34 cellular contexts compared by ENCODE assay signal in the genomic region with DNA sequence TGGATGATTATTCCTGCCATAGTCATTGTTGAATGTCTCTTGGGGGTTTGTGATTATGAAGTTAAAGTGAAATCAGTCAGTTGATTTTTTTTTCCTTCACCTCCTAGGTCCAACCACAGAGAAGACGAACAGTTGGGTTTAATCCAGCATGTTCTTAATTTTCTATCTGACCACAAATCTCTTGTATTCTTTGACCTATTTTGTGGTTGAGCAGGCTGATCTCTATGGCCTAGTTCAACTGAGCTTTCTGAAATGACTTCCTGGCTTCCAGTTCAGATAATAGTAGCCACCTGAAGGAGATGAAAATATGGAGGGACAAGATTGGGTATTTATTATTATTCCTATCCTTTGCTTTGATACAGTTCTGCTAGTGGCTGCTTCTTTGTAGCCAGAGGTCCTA. TPM values are rescaled to one million over a fixed set of nuclear protein-coding genes. Genes with fewer than 3 reads are reported as not detected.
"Had no signal": no experiment of that assay in that cellular context is flagged by ENCODE, and none has a peak within 500 bp of the region (broad histone marks: within the 10 kb centered on the region; RNA-seq: fewer than 3 reads in every experiment).

No MANE protein-coding gene starts in this region.

- H3K9me3 Mint-ChIP-seq: type B pancreatic cell had no signal

- H3K4me2 ChIP-seq: smooth muscle cell had no signal

- H3K36me3 Mint-ChIP-seq: mesothelial cell of epicardium; naive B cell; natural killer cell treated with Interleukin-12 subunit alpha and Interleukin-12 subunit beta and Interleukin-15 and Interleukin-18, amount 100 ng/mL, for 72 hours; stimulated activated memory B cell treated with anti-CD40 and anti-IgM and Interleukin-4, amounts not matched to agents 10 μg/mL and 1 μg/mL and 100 μg/mL, for 72 hours; type B pancreatic cell had no signal

- ATAC-seq: natural killer cell treated with Interleukin-12 subunit alpha and Interleukin-12 subunit beta and Interleukin-15 and Interleukin-18, amount 100 ng/mL, for 72 hours; right lobe of liver; stimulated activated memory B cell treated with anti-CD40 and anti-IgM and Interleukin-4, amounts not matched to agents 10 μg/mL and 1 μg/mL and 100 μg/mL, for 72 hours; stimulated activated naive CD8-positive, alpha-beta T cell treated with anti-CD3 and anti-CD28 coated beads, Interleukin-15, amount 100 ng/mL, for 72 hours had no signal

- H3K9me3 ChIP-seq: ovary, right atrium auricular region, right lobe of liver, tibial nerve, uterus had no signal

- H3K27ac Mint-ChIP-seq: mesothelial cell of epicardium; naive B cell; natural killer cell treated with Interleukin-12 subunit alpha and Interleukin-12 subunit beta and Interleukin-15 and Interleukin-18, amount 100 ng/mL, for 72 hours; progenitor cell of endocrine pancreas; stimulated activated memory B cell treated with anti-CD40 and anti-IgM and Interleukin-4, amounts not matched to agents 10 μg/mL and 1 μg/mL and 100 μg/mL, for 72 hours; stimulated activated naive CD8-positive, alpha-beta T cell treated with anti-CD3 and anti-CD28 coated beads, Interleukin-15, amount 100 ng/mL, for 72 hours; type B pancreatic cell had no signal

- H3K27ac ChIP-seq: left ventricle myocardium inferior, ovary, right atrium auricular region, right lobe of liver, tibial nerve, uterus had no signal

- H3K4me3 ChIP-seq: left ventricle myocardium inferior, lung, ovary, right atrium auricular region, right lobe of liver, smooth muscle cell, tibial nerve, uterus had no signal

- DNase-seq: islet precursor cell; left ventricle myocardium inferior; mesendoderm; naive B cell; ovary; right lobe of liver; stimulated activated CD4-positive, alpha-beta T cell treated with anti-CD3 and anti-CD28 coated beads, Interleukin-1b, Interleukin-23, amount 100 ng/mL, for 48 hours; stimulated activated CD4-positive, alpha-beta T cell treated with anti-CD3 and anti-CD28 coated beads, Interleukin-2, amount 100 ng/mL, for 48 hours; stimulated activated CD4-positive, alpha-beta T cell treated with anti-CD3 and anti-CD28 coated beads, Interleukin-4, amount 100 ng/mL, for 4 hours; stimulated activated CD8-positive, alpha-beta memory T cell treated with anti-CD3 and anti-CD28 coated beads, Interleukin-4, amount 100 ng/mL, for 48 hours; stimulated activated naive CD4-positive, alpha-beta T cell treated with Interleukin-2 at 50 U/mL for 16 hours; stimulated activated naive CD8-positive, alpha-beta T cell treated with anti-CD3 and anti-CD28 coated beads, Interleukin-15, amount 100 ng/mL, for 72 hours; substantia nigra; uterus had no signal

- H3K4me1 ChIP-seq: left ventricle myocardium inferior, right atrium auricular region, right lobe of liver, tibial nerve, uterus had no signal

- H3K27me3 ChIP-seq: ovary, right atrium auricular region, right lobe of liver, tibial nerve, uterus had no signal

- H3K4me1 Mint-ChIP-seq: mesothelial cell of epicardium; naive B cell; stimulated activated memory B cell treated with anti-CD40 and anti-IgM and Interleukin-4, amounts not matched to agents 10 μg/mL and 1 μg/mL and 100 μg/mL, for 72 hours; stimulated activated naive CD8-positive, alpha-beta T cell treated with anti-CD3 and anti-CD28 coated beads, Interleukin-15, amount 100 ng/mL, for 72 hours had no signal

- H3K4me3 Mint-ChIP-seq: mesothelial cell of epicardium; naive B cell; natural killer cell treated with Interleukin-12 subunit alpha and Interleukin-12 subunit beta and Interleukin-15 and Interleukin-18, amount 100 ng/mL, for 72 hours; stimulated activated memory B cell treated with anti-CD40 and anti-IgM and Interleukin-4, amounts not matched to agents 10 μg/mL and 1 μg/mL and 100 μg/mL, for 72 hours; stimulated activated naive CD8-positive, alpha-beta T cell treated with anti-CD3 and anti-CD28 coated beads, Interleukin-15, amount 100 ng/mL, for 72 hours; type B pancreatic cell had no signal

- H3K36me3 ChIP-seq: left ventricle myocardium inferior, ovary, right atrium auricular region, right lobe of liver, tibial nerve, uterus had no signal

RNA-seq across cellular contexts. Expression of a gene that starts 5.2 kb away (rescaled TPM):
- total RNA-seq: kidney epithelial cell; left ventricle myocardium inferior; lung; mononuclear cell; natural killer cell treated with Interleukin-12 subunit alpha and Interleukin-12 subunit beta and Interleukin-15 and Interleukin-18, amount 100 ng/mL, for 72 hours; omental fat pad; ovary; progenitor cell of endocrine pancreas; pulmonary artery endothelial cell; renal cortical epithelial cell; right atrium auricular region; right lobe of liver; skeletal muscle tissue; temporal lobe; tibial nerve; ureter; uterus had no signal
- polyA plus RNA-seq: lung, neural cell, ovary, smooth muscle cell, thymus had no signal

RNA-seq across cellular contexts. Expression of a gene that starts 13.3 kb away (rescaled TPM):
- total RNA-seq: kidney epithelial cell; left ventricle myocardium inferior; mesothelial cell of epicardium; mononuclear cell; natural killer cell treated with Interleukin-12 subunit alpha and Interleukin-12 subunit beta and Interleukin-15 and Interleukin-18, amount 100 ng/mL, for 72 hours; omental fat pad; ovary; progenitor cell of endocrine pancreas; pulmonary artery endothelial cell; renal cortical epithelial cell; right atrium auricular region; right lobe of liver; skeletal muscle tissue; tibial nerve; ureter; uterus had no signal
- polyA plus RNA-seq: lung, neural cell, ovary, smooth muscle cell, thymus had no signal

RNA-seq across cellular contexts. Expression of a gene that starts 31.5 kb away (rescaled TPM):
- total RNA-seq: kidney epithelial cell; left ventricle myocardium inferior; lower leg skin; lung; mesothelial cell of epicardium; natural killer cell treated with Interleukin-12 subunit alpha and Interleukin-12 subunit beta and Interleukin-15 and Interleukin-18, amount 100 ng/mL, for 72 hours; omental fat pad; ovary; progenitor cell of endocrine pancreas; pulmonary artery endothelial cell; renal cortical epithelial cell; right atrium auricular region; right lobe of liver; skeletal muscle tissue; smooth muscle cell; temporal lobe; tibial nerve; ureter; uterus had no signal
- polyA plus RNA-seq: lung, neural cell, ovary, smooth muscle cell, thymus had no signal

RNA-seq across cellular contexts. Expression of a gene that starts 33.2 kb away (rescaled TPM):
- total RNA-seq: kidney epithelial cell, left ventricle myocardium inferior, mononuclear cell, omental fat pad, pulmonary artery endothelial cell, renal cortical epithelial cell, right atrium auricular region, skeletal muscle tissue, temporal lobe, tibial nerve, uterus had no signal
- polyA plus RNA-seq: lung, neural cell, ovary, smooth muscle cell, thymus had no signal

RNA-seq across cellular contexts. Expression of a gene that starts 57.0 kb away (rescaled TPM):
- total RNA-seq: kidney epithelial cell, left ventricle myocardium inferior, progenitor cell of endocrine pancreas, pulmonary artery endothelial cell, renal cortical epithelial cell, right atrium auricular region, right lobe of liver, tibial nerve had no signal
- polyA plus RNA-seq: lung, neural cell, ovary, smooth muscle cell had no signal
